21 cellular contexts compared by ENCODE assay signal in genomic region chr11:113349528-113349927, GRCh38. TPM values are rescaled to one million over a fixed set of nuclear protein-coding genes. Genes with fewer than 3 reads are reported as not detected.
"Had no signal": no experiment of that assay in that cellular context is flagged by ENCODE, and none has a peak within 500 bp of the region (broad histone marks: within the 10 kb centered on the region; RNA-seq: fewer than 3 reads in every experiment).

No MANE protein-coding gene starts in this region.

- H3K9ac ChIP-seq: SK-N-SH had no signal

- H3K27ac ChIP-seq: RWPE1 had no signal

- DNase-seq: KBM-7, MV-4-11, NCI-H1048, NCI-H1105 treated with DMSO at 0.1 percent for 48 hours, NCI-H1417 treated with DMSO at 0.1 percent for 48 hours, NCI-H146, NCI-H1694 treated with DMSO at 0.1 percent for 48 hours, NCI-H1930, NCI-H2081, NCI-H2107, NCI-H2227 treated with DMSO at 0.1 percent for 48 hours, NCI-H526, PC-3, SHP77, SK-N-SH, SW 1271, T-cell had no signal

- H3K9me3 ChIP-seq: SK-N-SH had no signal

- H3K4me2 ChIP-seq: SK-N-SH had no signal

RNA-seq across cellular contexts. Expression of gene ANKK1, which starts 38.1 kb away (rescaled TPM):
- total RNA-seq: HT-29, LHCN-M2, SK-MEL-5 had no signal
